10 cellular contexts compared by ENCODE assay signal in the genomic region with DNA sequence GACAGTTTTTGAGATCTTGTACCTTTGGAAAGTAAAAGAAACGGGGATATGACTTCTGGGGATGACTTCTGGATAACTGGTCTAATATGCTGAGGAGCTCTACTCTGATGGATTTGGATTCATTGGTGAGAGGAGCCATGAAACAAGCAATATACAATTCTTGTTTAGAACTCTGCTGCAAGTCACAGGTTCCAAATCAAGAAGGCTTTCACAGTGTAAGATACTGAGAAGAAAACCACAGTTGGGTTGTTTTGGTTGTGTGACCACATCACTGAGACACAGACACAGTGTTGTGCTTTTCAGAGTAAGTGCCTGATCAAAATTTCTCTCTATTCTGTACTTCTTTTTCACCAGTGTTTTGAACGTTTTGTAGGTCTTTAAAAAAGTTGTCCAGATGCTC. TPM values are rescaled to one million over a fixed set of nuclear protein-coding genes. Genes with fewer than 3 reads are reported as not detected.
DNase-seq lines count a peak whose midpoint lies in the region; ATAC-seq, FAIRE-seq and TF ChIP-seq lines count a peak whose summit lies in the region.
"Had no signal": no experiment of that assay in that cellular context is flagged by ENCODE, and none has a peak within 500 bp of the region (broad histone marks: within the 10 kb centered on the region; RNA-seq: fewer than 3 reads in every experiment).

No MANE protein-coding gene starts in this region.

- no peak overlapping the region for H3K4me3 ChIP-seq in BLaER1 treated with 17β-estradiol and CSF1 and Interleukin-3, amounts not matched to agents 10 nM and 100 nM
- no peak overlapping the region for H3K4me3 ChIP-seq in Jurkat, Clone E6-1 (ENCODE audit: low read length)
- H3K4me3 ChIP-seq in colonic mucosa (no peak overlapping the region), stomach (no peak overlapping the region), left lung (no peak overlapping the region)
- H3K4me3 ChIP-seq: sigmoid colon had no signal

- peak; percentile 77 for FAIRE-seq in GM19239 (lab: Jason Lieb, UNC)

- no peak for DNase-seq in GM19239 (ENCODE audit: insufficient read length, low spot score)
- peak; percentile 73 for DNase-seq in Jurkat, Clone E6-1 (ENCODE audit: low read depth, low spot score)
- DNase-seq in colonic mucosa, result no peak
- DNase-seq in stomach, result no peak
- DNase-seq in NCI-H1092 treated with DMSO at 0.1 percent for 48 hours (lab: John Stamatoyannopoulos, UW), result no peak
- DNase-seq in NCI-H526 (lab: John Stamatoyannopoulos, UW), result no peak
- no peak for DNase-seq in left lung
- DNase-seq: Caco-2 had no signal

- WGBS in stomach, 5 donors, result 70 to 81% (median 74%) methylated on average over 2 of the region's 2 CpGs

- H3K27ac ChIP-seq in BLaER1 treated with 17β-estradiol and CSF1 and Interleukin-3, amounts not matched to agents 10 nM and 100 nM, result peak overlapping the region in 6 of 11 experiments; percentile 53 to 91 (median 76); a peak in 10 of 22 replicates
- H3K27ac ChIP-seq in colonic mucosa (peak overlapping the region; percentile 18), stomach (peak overlapping the region in 1 of 5 donors; percentile 24), left lung (peak overlapping the region in 1 of 2 donors; percentile 73)

- peak overlapping the region in 1 of 11 experiments; percentile 56; a peak in 3 of 22 replicates for H3K9ac ChIP-seq in BLaER1 treated with 17β-estradiol and CSF1 and Interleukin-3, amounts not matched to agents 10 nM and 100 nM
- H3K9ac ChIP-seq in colonic mucosa (ENCODE audit: low read depth in 2 of 2, low read length in 2 of 2), result no peak overlapping the region

- intact Hi-C loops in colonic mucosa (cut with DNase I) (no loop called here), stomach (cut with DNase I; ENCODE audit: low total_unique reads) (no loop called here), left lung (cut with DNase I) (no loop called here)

- no peak for TF ChIP-seq EP300 in stomach (IDR thresholded peaks at IDR 0.05)

- no peaks in the 10 kb centered on the region for H3K9me3 ChIP-seq in BLaER1 treated with 17β-estradiol and CSF1 and Interleukin-3, amounts not matched to agents 10 nM and 100 nM (replicated peaks in 1 of 11)
- H3K9me3 ChIP-seq in colonic mucosa (no peaks in the 10 kb centered on the region), stomach (no peaks in the 10 kb centered on the region), left lung (no peaks in the 10 kb centered on the region)
- H3K9me3 ChIP-seq: Caco-2, sigmoid colon had no signal

- H3K4me1 ChIP-seq in BLaER1 treated with 17β-estradiol and CSF1 and Interleukin-3, amounts not matched to agents 10 nM and 100 nM, result peaks cover 23 to 51% (median 41%) of the 10 kb centered on the region in 10 experiments
- H3K4me1 ChIP-seq in colonic mucosa (no peaks in the 10 kb centered on the region), stomach (no peaks in the 10 kb centered on the region), left lung (peaks cover 0 to 4% of the 10 kb centered on the region in 2 donors)
- H3K4me1 ChIP-seq: Caco-2, sigmoid colon had no signal

- no peak for TF ChIP-seq POLR2A in stomach (IDR thresholded peaks at IDR 0.05)

- H3K4me2 ChIP-seq in BLaER1 treated with 17β-estradiol and CSF1 and Interleukin-3, amounts not matched to agents 10 nM and 100 nM, result peak overlapping the region; percentile 7 to 62 (median 35); a peak in 20 of 22 replicates

- TF ChIP-seq CTCF in colonic mucosa (IDR thresholded peaks at IDR 0.05) (no peak), stomach (IDR thresholded peaks at IDR 0.05) (no peak), left lung (IDR thresholded peaks at IDR 0.05) (no peak)

- H4K20me1 ChIP-seq in BLaER1 treated with 17β-estradiol and CSF1 and Interleukin-3, amounts not matched to agents 10 nM and 100 nM, result no peaks in the 10 kb centered on the region

- peaks cover 0 to 3% (median 0%) of the 10 kb centered on the region in 11 experiments; a peak in 3 of 22 replicates for H3K36me3 ChIP-seq in BLaER1 treated with 17β-estradiol and CSF1 and Interleukin-3, amounts not matched to agents 10 nM and 100 nM
- H3K36me3 ChIP-seq in colonic mucosa, result no peaks in the 10 kb centered on the region
- H3K36me3 ChIP-seq in stomach, result peaks cover 0 to 3% (median 2%) of the 10 kb centered on the region in 4 donors
- peaks cover 0 to 3% of the 10 kb centered on the region in 2 donors for H3K36me3 ChIP-seq in left lung
- H3K36me3 ChIP-seq: sigmoid colon had no signal

- no peaks in the 10 kb centered on the region for H3K27me3 ChIP-seq in BLaER1 treated with 17β-estradiol and CSF1 and Interleukin-3, amounts not matched to agents 10 nM and 100 nM
- H3K27me3 ChIP-seq in colonic mucosa (no peaks in the 10 kb centered on the region), stomach (no peaks in the 10 kb centered on the region), left lung (no peaks in the 10 kb centered on the region)
- H3K27me3 ChIP-seq: sigmoid colon had no signal

- no peak for ATAC-seq in left lung

RNA-seq across cellular contexts. Expression of a gene that starts 13.1 kb away (rescaled TPM):
- 119 TPM for polyA plus RNA-seq in Jurkat, Clone E6-1 (2012; ENCODE audit: insufficient read depth, insufficient read length)
- total RNA-seq in colonic mucosa (10 to 100 TPM; 43.0 to 64.0 TPM), stomach (100 to 1,000 TPM in 1 of 5 donors, 10 to 100 TPM in 4; 15.2 to 111 (median 41.9) TPM), left lung (100 to 1,000 TPM in 1 of 2 donors, 10 to 100 TPM in 1; 70.0 to 142 TPM)
- 10 to 100 TPM; 21.9 to 55.3 (median 49.3) TPM for polyA plus RNA-seq in stomach

RNA-seq across cellular contexts. Expression of a gene that starts 13.2 kb away (rescaled TPM):
- polyA plus RNA-seq in Jurkat, Clone E6-1 (2012; ENCODE audit: insufficient read depth, insufficient read length), result 0.77 TPM
- 1 to 10 TPM in 1 of 2 donors, under 1 TPM in 1; 0.66 to 1.5 TPM for total RNA-seq in colonic mucosa
- 10 to 100 TPM in 1 of 5 donors, 1 to 10 TPM in 1, under 1 TPM in 2, not detected in 1; under 0.01 to 28.0 (median 1.3) TPM for total RNA-seq in stomach
- polyA plus RNA-seq in stomach, result 1 to 10 TPM in 1 of 3 donors, under 1 TPM in 2; 0.19 to 1.4 (median 0.70) TPM
- total RNA-seq in left lung, result 1 to 10 TPM; 1.0 to 2.7 TPM

RNA-seq across cellular contexts. Expression of a gene that starts 44.9 kb away (rescaled TPM):
- not detected for polyA plus RNA-seq in Jurkat, Clone E6-1 (2012; ENCODE audit: insufficient read depth, insufficient read length)
- not detected for total RNA-seq in colonic mucosa
- total RNA-seq in stomach, result not detected
- under 1 TPM in 1 of 3 donors, not detected in 2; 0.28 TPM for polyA plus RNA-seq in stomach
- 1 to 10 TPM; 1.2 to 2.1 TPM for total RNA-seq in left lung
- polyA plus RNA-seq: sigmoid colon had no signal
